24 cellular contexts compared by ENCODE assay signal in genomic region chr16:26133401-26133800, GRCh38.
DNase-seq lines count a peak whose midpoint lies in the region; ATAC-seq, FAIRE-seq and TF ChIP-seq lines count a peak whose summit lies in the region.
"Had no signal": no experiment of that assay in that cellular context is flagged by ENCODE, and none has a peak within 500 bp of the region (broad histone marks: within the 10 kb centered on the region; RNA-seq: fewer than 3 reads in every experiment).

No MANE protein-coding gene starts in this region.

- H3K4me1 ChIP-seq in ectodermal cell (ENCODE audit: control insufficient read depth, insufficient read depth, low read length) (peaks cover 26% of the 10 kb centered on the region), kidney (ENCODE audit: control insufficient read depth in 1 of 2, insufficient read depth in 1 of 2, low read depth in 1 of 2, low read length in 2 of 2) (no peaks in the 10 kb centered on the region)

- DNase-seq in NCI-H748 (lab: John Stamatoyannopoulos, UW; ENCODE audit: unreplicated experiment) (peak; percentile 61), NCI-H82 treated with DMSO at 0.1 percent for 48 hours (lab: John Stamatoyannopoulos, UW; ENCODE audit: unreplicated experiment) (peak; percentile 90), kidney (no peak), dedifferentiated amniotic fluid mesenchymal stem cell (ENCODE audit: extremely low spot score) (no peak)
- DNase-seq: CD8-positive, alpha-beta memory T cell; DMS 273 treated with DMSO at 0.1 percent for 48 hours; DND-41; HCEC 1CT; MM.1S; NCI-H2029; NCI-H446; NCI-H526 treated with DMSO at 0.1 percent for 48 hours; SIG-M5 had no signal

- no peak overlapping the region for H3K4me3 Mint-ChIP-seq in nephron
- H3K4me3 Mint-ChIP-seq: B cell; CD8-positive, alpha-beta memory T cell; GM23338; IgD-negative memory B cell had no signal

- H3K4me3 ChIP-seq in ectodermal cell (ENCODE audit: insufficient read depth, low read depth, low read length) (no peak overlapping the region), kidney (ENCODE audit: low read length in 2 of 2) (no peak overlapping the region)
- H3K4me3 ChIP-seq: GM23338 had no signal

- intact Hi-C loops in kidney (cut with DNase I), result no loop called here

- no peaks in the 10 kb centered on the region for H3K27me3 ChIP-seq in ectodermal cell (ENCODE audit: control insufficient read depth, insufficient read depth, low read length, poor library complexity, severe bottlenecking)

- ATAC-seq in GM21825 (IDR thresholded peaks at IDR 0.05; ENCODE audit: unreplicated experiment), result no peak
- ATAC-seq: GM23338, SK-N-SH treated with all-trans-retinoic acid at 6 μM for 48 hours had no signal

- no peak overlapping the region for H3K9ac ChIP-seq in kidney (ENCODE audit: low read length in 2 of 2)
- H3K9ac ChIP-seq: KMS-11 had no signal

- no peaks in the 10 kb centered on the region for H3K9me3 Mint-ChIP-seq in nephron
- H3K9me3 Mint-ChIP-seq: CD8-positive, alpha-beta memory T cell; IgD-negative memory B cell had no signal

- no peak for FAIRE-seq in kidney (lab: Jason Lieb, UNC)
- FAIRE-seq: GM19239, RCC 7860 had no signal

- no peaks in the 10 kb centered on the region for H3K36me3 ChIP-seq in ectodermal cell (ENCODE audit: control insufficient read depth, insufficient read depth, low read length)
- H3K36me3 ChIP-seq in kidney (ENCODE audit: control insufficient read depth in 1 of 2, insufficient read depth in 2 of 2, low read length in 2 of 2), result no peaks in the 10 kb centered on the region

- H3K4me1 Mint-ChIP-seq in nephron, result peaks cover 12% of the 10 kb centered on the region
- H3K4me1 Mint-ChIP-seq: B cell; CD8-positive, alpha-beta memory T cell; IgD-negative memory B cell had no signal

- H3K27me3 Mint-ChIP-seq in nephron (ENCODE audit: low read depth), result no peaks in the 10 kb centered on the region
- H3K27me3 Mint-ChIP-seq: CD8-positive, alpha-beta memory T cell; IgD-negative memory B cell had no signal

- H3K27ac ChIP-seq in ectodermal cell (ENCODE audit: insufficient read depth, low read depth, low read length, poor library complexity, severe bottlenecking) (peak overlapping the region; percentile 6), kidney (ENCODE audit: low read depth in 2 of 2, low read length in 2 of 2) (no peak overlapping the region)
- H3K27ac ChIP-seq: C4-2B, KMS-11 had no signal

- TF ChIP-seq CTCF in nephron (IDR thresholded peaks at IDR 0.05; ENCODE audit: unreplicated experiment in 3 of 3) (no peak), kidney (IDR thresholded peaks at IDR 0.05; ENCODE audit: borderline replicate concordance, extremely low read depth, insufficient read depth) (no peak)

- no peaks in the 10 kb centered on the region for H3K9me3 ChIP-seq in ectodermal cell (ENCODE audit: control insufficient read depth, low read length)
- H3K9me3 ChIP-seq in kidney (ENCODE audit: control insufficient read depth in 1 of 2, low read length in 2 of 2), result no peaks in the 10 kb centered on the region

- H3K36me3 Mint-ChIP-seq in nephron (ENCODE audit: low read depth), result no peaks in the 10 kb centered on the region
- H3K36me3 Mint-ChIP-seq: CD8-positive, alpha-beta memory T cell; IgD-negative memory B cell had no signal

- peak overlapping the region in 2 of 3 experiments; percentile 19 to 21 for H3K27ac Mint-ChIP-seq in nephron
- H3K27ac Mint-ChIP-seq: B cell, GM23338, IgD-negative memory B cell had no signal

- 25 to 54% methylated on average over 2 to 4 of the region's 5 CpGs for WGBS in ectodermal cell, 2 experiments

Comparison
In these comparisons a context has a peak if more than half of its experiments do, and no peak if none do; other contexts are left out.
1. DNase-seq: peak in NCI-H748 (single experiment) and NCI-H82 treated with DMSO at 0.1 percent for 48 hours (single experiment); none in kidney (single experiment) and dedifferentiated amniotic fluid mesenchymal stem cell (single experiment).